In the genomic region with DNA sequence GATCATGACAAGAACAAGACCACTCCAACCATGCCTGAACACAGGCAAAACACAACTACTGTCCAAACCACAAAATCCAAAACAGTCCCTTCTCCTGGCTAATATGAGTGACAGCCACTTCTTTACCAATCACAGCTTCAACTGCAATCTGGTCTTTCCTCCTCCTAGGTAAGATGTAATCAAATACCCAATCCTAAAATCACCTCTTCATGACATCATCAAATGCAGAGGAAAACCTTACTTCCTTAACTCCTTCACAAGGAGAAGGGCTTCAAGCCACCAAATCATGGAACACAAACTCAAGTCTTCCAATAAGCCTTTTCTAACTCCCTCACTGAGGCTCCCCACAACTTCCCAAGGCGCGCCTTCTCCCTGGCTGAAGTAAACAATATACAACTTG, we compare ENCODE assay signal across 1 cellular context.
TF ChIP-seq lines count a peak whose summit lies in the region.

No MANE protein-coding gene starts in this region.

TF ChIP-seq in HepG2, 621 proteins besides CTCF, POLR2A, EP300 and RAD21 (continued from another document):
- no peak for TF ChIP-seq KIAA2018 (CRISPR knock-in tag; IDR thresholded peaks at IDR 0.05; ENCODE audit: borderline replicate concordance)
